ENCODE assay signal across 12 cellular contexts in the genomic region with DNA sequence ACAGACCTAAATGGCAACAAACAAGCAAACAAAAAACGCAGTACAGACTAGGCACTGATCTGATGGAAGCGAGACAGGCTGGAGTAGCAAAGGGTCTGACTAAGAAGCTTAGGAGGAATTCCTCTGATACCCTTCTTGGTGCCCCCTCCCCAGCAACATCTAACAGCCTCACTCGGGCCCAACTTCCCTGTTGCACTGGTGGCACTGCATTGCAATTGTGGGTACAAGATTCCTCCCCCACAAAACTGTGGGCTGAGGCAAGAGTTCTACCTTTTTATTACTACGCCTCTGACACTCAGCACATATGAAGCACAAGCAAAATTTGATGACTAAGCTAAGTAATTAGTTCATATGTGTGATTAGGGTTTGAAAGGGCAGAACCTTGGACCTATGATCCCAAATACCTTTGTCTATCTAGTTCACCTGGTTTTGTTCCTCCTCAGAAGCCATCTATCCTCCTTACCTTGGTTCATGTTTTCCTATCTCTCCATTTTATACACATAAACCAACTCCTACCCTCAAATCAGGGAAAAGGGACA.
A peak's percentile ranks its signal among the peaks of the same experiment; 100 is the strongest.
DNase-seq lines count a peak whose midpoint lies in the region; ATAC-seq, FAIRE-seq and TF ChIP-seq lines count a peak whose summit lies in the region.
"Had no signal": no experiment of that assay in that cellular context is flagged by ENCODE, and none has a peak within 500 bp of the region (broad histone marks: within the 10 kb centered on the region; RNA-seq: fewer than 3 reads in every experiment).

No MANE protein-coding gene starts in this region.

- peaks cover 0 to 6% (median 2%) of the 10 kb centered on the region in 3 donors for H3K27me3 Mint-ChIP-seq in immature natural killer cell (ENCODE audit: low read depth in 3 of 3)
- H3K27me3 Mint-ChIP-seq: activated naive CD8-positive, alpha-beta T cell treated with anti-CD3 and anti-CD28 coated beads, Interleukin-2, amount 50 U/mL, for 24 hours had no signal

- H3K36me3 ChIP-seq in hepatocyte (replicated peaks; ENCODE audit: insufficient read depth, low read depth): no peaks in the 10 kb centered on the region
- no peaks in the 10 kb centered on the region for H3K36me3 ChIP-seq in sigmoid colon

- no peak overlapping the region for H2AFZ ChIP-seq in hepatocyte

- H3K36me3 Mint-ChIP-seq in immature natural killer cell: no peaks in the 10 kb centered on the region

- no peaks in the 10 kb centered on the region for H3K9me3 Mint-ChIP-seq in immature natural killer cell
- H3K9me3 Mint-ChIP-seq: activated naive CD8-positive, alpha-beta T cell treated with anti-CD3 and anti-CD28 coated beads, Interleukin-2, amount 50 U/mL, for 24 hours had no signal

- H3K4me2 ChIP-seq in A549 (no peak overlapping the region), hepatocyte (no peak overlapping the region)

- H4K20me1 ChIP-seq in hepatocyte (ENCODE audit: insufficient read depth, poor library complexity, severe bottlenecking): no peaks in the 10 kb centered on the region

- TF ChIP-seq EP300 in A549 (IDR thresholded peaks at IDR 0.05) (no peak), sigmoid colon (IDR thresholded peaks at IDR 0.05) (no peak)

- H3K4me3 Mint-ChIP-seq in immature natural killer cell: no peak overlapping the region
- H3K4me3 Mint-ChIP-seq: activated naive CD8-positive, alpha-beta T cell treated with anti-CD3 and anti-CD28 coated beads, Interleukin-2, amount 50 U/mL, for 24 hours had no signal

- TF ChIP-seq CTCF in A549 (IDR thresholded peaks at IDR 0.05) (no peak), hepatocyte (IDR thresholded peaks at IDR 0.05; ENCODE audit: poor library complexity) (no peak), sigmoid colon (IDR thresholded peaks at IDR 0.05) (no peak)

- ATAC-seq in A549: no peak
- ATAC-seq: activated naive CD8-positive, alpha-beta T cell treated with anti-CD3 and anti-CD28 coated beads, Interleukin-2, amount 50 U/mL, for 24 hours had no signal

- intact Hi-C loops in sigmoid colon (cut with DNase I): loop anchor here (2.0 to 5.0 kb wide), 3 partner anchors 61 to 108 kb away; a partner anchor contains a TSS

- no peak for FAIRE-seq in A549 (lab: Jason Lieb, UNC)

- CTCF ChIA-PET in A549 (lab: Yijun Ruan, JAX): interaction anchor here (1.0 to 5.7 kb wide), 6 partner anchors 7 to 106 kb away, joined by 3 to 48 read pairs (median 22); a partner anchor contains a TSS

- H3K27me3 ChIP-seq in hepatocyte: no peaks in the 10 kb centered on the region
- no peaks in the 10 kb centered on the region for H3K27me3 ChIP-seq in sigmoid colon

- H3K4me1 Mint-ChIP-seq in immature natural killer cell: peaks cover 7 to 8% of the 10 kb centered on the region in 2 donors

- H3K4me1 ChIP-seq in A549 (peaks cover 12% of the 10 kb centered on the region), hepatocyte (ENCODE audit: insufficient read depth) (no peaks in the 10 kb centered on the region), sigmoid colon (peaks cover 0 to 45% (median 40%) of the 10 kb centered on the region in 4 donors)

- no peak for TF ChIP-seq RAD21 in A549 (conservative IDR thresholded peaks at IDR 0.05 in 1 of 2, IDR thresholded peaks at IDR 0.05 in 1 of 2)

- no peak overlapping the region for H3K4me3 ChIP-seq in A549
- H3K4me3 ChIP-seq in hepatocyte: no peak overlapping the region
- H3K4me3 ChIP-seq in sigmoid colon: no peak overlapping the region

- no peak for TF ChIP-seq POLR2A in A549 (IDR thresholded peaks at IDR 0.05; ENCODE audit: low read length)
- no peak for TF ChIP-seq POLR2A in sigmoid colon (IDR thresholded peaks at IDR 0.05)

- H3K27ac ChIP-seq in A549: no peak overlapping the region
- peak overlapping the region; percentile 80 for H3K27ac ChIP-seq in adipose tissue (ENCODE audit: low read depth, low read length)
- peak overlapping the region; percentile 59 for H3K27ac ChIP-seq in hepatocyte
- peak overlapping the region; percentile 59 to 75 (median 62) for H3K27ac ChIP-seq in sigmoid colon

- 86% methylated on average over 4 of the region's 4 CpGs for WGBS in A549 (ENCODE audit: missing lambda C conversion rate)
- 81 to 98% (median 82%) methylated on average over 4 of the region's 4 CpGs for WGBS in adipose tissue, 3 donors
- 91% methylated on average over 4 of the region's 4 CpGs for WGBS in hepatocyte (ENCODE audit: low lambda C conversion rate, missing lambda C conversion rate)
- WGBS in sigmoid colon, 2 donors: 88 to 89% methylated on average over 4 of the region's 4 CpGs

- no peak overlapping the region for H3K27ac Mint-ChIP-seq in immature natural killer cell

- POLR2A ChIA-PET in A549 (lab: Yijun Ruan, JAX): no interaction called here

- no peaks in the 10 kb centered on the region for H3K9me2 ChIP-seq in hepatocyte (replicated peaks; ENCODE audit: insufficient read depth)

- no peak for DNase-seq in A549 (ENCODE audit: low read depth in 1 of 2, low spot score in 1 of 2)
- no peak for DNase-seq in hepatocyte (ENCODE audit: low spot score)
- no peak for DNase-seq in sigmoid colon
- DNase-seq in NCI-H2081 treated with DMSO at 0.1 percent for 48 hours (lab: John Stamatoyannopoulos, UW): no peak
- DNase-seq in immature natural killer cell: no peak
- DNase-seq in NCI-H226: no peak
- DNase-seq in NCI-H146 treated with DMSO at 0.1 percent for 48 hours (lab: John Stamatoyannopoulos, UW; ENCODE audit: unreplicated experiment): no peak
- DNase-seq: activated naive CD8-positive, alpha-beta T cell treated with anti-CD3 and anti-CD28 coated beads, Interleukin-2, amount 50 U/mL, for 24 hours; effector CD8-positive, alpha-beta T cell; NCI-H526 treated with DMSO at 0.1 percent for 48 hours; SHP77 had no signal

- H3K9me3 ChIP-seq in A549 (no peaks in the 10 kb centered on the region), hepatocyte (ENCODE audit: low read depth) (no peaks in the 10 kb centered on the region), sigmoid colon (no peaks in the 10 kb centered on the region)

- no peaks in the 10 kb centered on the region for H3K79me2 ChIP-seq in hepatocyte

TF ChIP-seq in A549, 52 proteins besides CTCF, POLR2A, EP300 and RAD21:
- no peak for TF ChIP-seq BHLHE40 (IDR thresholded peaks at IDR 0.05; ENCODE audit: low read depth, low read length)
- peak; percentile 76 for TF ChIP-seq MAFK (IDR thresholded peaks at IDR 0.05; ENCODE audit: partially characterized antibody)

Comparison
In these comparisons a context has a peak if more than half of its experiments do, and no peak if none do; other contexts are left out.
1. H3K27ac ChIP-seq: peak in adipose tissue (single experiment), hepatocyte (single experiment) and sigmoid colon (4 of 4); none in A549 (0 of 2).